20 cellular contexts compared by ENCODE assay signal in the genomic region with DNA sequence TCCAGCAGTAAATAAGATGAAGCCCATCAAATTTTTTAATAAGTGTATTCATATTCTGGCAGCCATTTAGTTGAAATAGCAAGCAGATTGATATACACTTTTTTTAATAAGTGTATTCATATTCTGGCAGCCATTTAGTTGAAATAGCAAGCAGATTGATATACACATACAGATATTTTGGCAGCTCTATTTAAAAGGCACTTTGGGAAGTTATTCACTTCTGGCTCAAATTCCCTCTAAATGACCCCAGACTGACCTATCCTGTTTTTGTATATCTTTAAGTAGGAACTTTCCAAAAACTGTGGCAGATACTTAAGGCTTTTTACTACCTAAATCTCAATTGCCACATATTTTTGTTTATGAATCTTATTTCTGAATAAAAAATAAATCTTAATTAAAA.
"Had no signal": no experiment of that assay in that cellular context is flagged by ENCODE, and none has a peak within 500 bp of the region (broad histone marks: within the 10 kb centered on the region; RNA-seq: fewer than 3 reads in every experiment).

No MANE protein-coding gene starts in this region.

- H3K27me3 Mint-ChIP-seq: naive B cell, progenitor cell of endocrine pancreas had no signal

- H3K4me1 ChIP-seq: upper lobe of right lung had no signal

- DNase-seq: hippocampal formation; kidney glomerular epithelial cell; mesendoderm; naive B cell; natural killer cell; ovary; right cardiac atrium; sigmoid colon; small intestine; spleen; stimulated activated CD4-positive, alpha-beta T cell treated with anti-CD3 and anti-CD28 coated beads, Interleukin-4, amount 100 ng/mL, for 24 hours; stimulated activated naive CD4-positive, alpha-beta T cell treated with Interleukin-2 at 50 U/mL for 16 hours; stimulated activated naive CD8-positive, alpha-beta T cell treated with anti-CD3 and anti-CD28 coated beads, Interleukin-15, amount 100 ng/mL, for 72 hours; substantia nigra; trophoblast cell; upper lobe of right lung had no signal

- H3K27me3 ChIP-seq: ovary, sigmoid colon, spleen, upper lobe of right lung had no signal

- H3K9me3 ChIP-seq: ovary, sigmoid colon, spleen, upper lobe of right lung had no signal

- H3K27ac ChIP-seq: sigmoid colon, upper lobe of right lung had no signal

- H3K9me3 Mint-ChIP-seq: natural killer cell; stimulated activated effector memory CD8-positive, alpha-beta T cell treated with anti-CD3 and anti-CD28 coated beads, Interleukin-12 subunit alpha, Interleukin-12 subunit beta, amount 100 ng/mL, for 72 hours; stimulated activated naive CD8-positive, alpha-beta T cell treated with anti-CD3 and anti-CD28 coated beads, Interleukin-15, amount 100 ng/mL, for 72 hours had no signal

- H3K4me3 Mint-ChIP-seq: mesothelial cell of epicardium; naive B cell; natural killer cell; stimulated activated effector memory CD8-positive, alpha-beta T cell treated with anti-CD3 and anti-CD28 coated beads, Interleukin-12 subunit alpha, Interleukin-12 subunit beta, amount 100 ng/mL, for 72 hours; stimulated activated naive CD8-positive, alpha-beta T cell treated with anti-CD3 and anti-CD28 coated beads, Interleukin-15, amount 100 ng/mL, for 72 hours had no signal

- H3K4me3 ChIP-seq: lung, ovary, sigmoid colon, spleen, upper lobe of right lung had no signal

- H3K36me3 Mint-ChIP-seq: naive B cell, natural killer cell had no signal

- H3K27ac Mint-ChIP-seq: mesothelial cell of epicardium; natural killer cell; stimulated activated effector memory CD8-positive, alpha-beta T cell treated with anti-CD3 and anti-CD28 coated beads, Interleukin-12 subunit alpha, Interleukin-12 subunit beta, amount 100 ng/mL, for 72 hours; stimulated activated naive CD8-positive, alpha-beta T cell treated with anti-CD3 and anti-CD28 coated beads, Interleukin-15, amount 100 ng/mL, for 72 hours had no signal

- H3K36me3 ChIP-seq: ovary, sigmoid colon, upper lobe of right lung had no signal

- H3K4me1 Mint-ChIP-seq: natural killer cell had no signal
